In genomic region chr14:62162998-62163589, GRCh38 we compare ENCODE assay signal across 7 cellular contexts.
DNase-seq lines count a peak whose midpoint lies in the region; ATAC-seq and TF ChIP-seq lines count a peak whose summit lies in the region.

No MANE protein-coding gene starts in this region.

- H3F3A ChIP-seq in SU-DHL-6 (ENCODE audit: insufficient read depth), result no peaks in the 10 kb centered on the region

- no peak overlapping the region for H3K9ac ChIP-seq in SU-DHL-6 (ENCODE audit: low read length)

- no peak overlapping the region for H3K4me2 ChIP-seq in SU-DHL-6 (ENCODE audit: low read depth, low read length, poor library complexity, severe bottlenecking)

- no peaks in the 10 kb centered on the region for H3K79me2 ChIP-seq in SU-DHL-6 (ENCODE audit: insufficient read depth, low read length)

- ATAC-seq in GM21423 (IDR thresholded peaks at IDR 0.05; ENCODE audit: unreplicated experiment), result peak; percentile 56
- ATAC-seq in GM19023 (IDR thresholded peaks at IDR 0.05; ENCODE audit: unreplicated experiment), result no peak

- H3K9me2 ChIP-seq in SU-DHL-6 (replicated peaks; ENCODE audit: insufficient read depth, low read length), result no peaks in the 10 kb centered on the region

- no peak overlapping the region for H3K27ac ChIP-seq in SU-DHL-6 (ENCODE audit: low read depth, low read length)

- H3K27me3 ChIP-seq in SU-DHL-6 (ENCODE audit: low read length), result no peaks in the 10 kb centered on the region

- H2AFZ ChIP-seq in SU-DHL-6 (ENCODE audit: low read depth, low read length, severe bottlenecking), result no peak overlapping the region

- H3K9me3 ChIP-seq in SU-DHL-6 (ENCODE audit: insufficient read depth, low read length), result no peaks in the 10 kb centered on the region

- H4K20me1 ChIP-seq in SU-DHL-6 (ENCODE audit: low read depth, low read length), result no peaks in the 10 kb centered on the region

- no peaks in the 10 kb centered on the region for H3K36me3 ChIP-seq in SU-DHL-6 (ENCODE audit: low read length)

- DNase-seq in EH (ENCODE audit: low read depth), result peak; percentile 50
- DNase-seq in MV-4-11 (lab: John Stamatoyannopoulos, UW), result peak; percentile 10
- peak; percentile 11 for DNase-seq in foreskin melanocyte
- DNase-seq in pons (ENCODE audit: low spot score), result peak; percentile 61

- H3K4me3 ChIP-seq in SU-DHL-6 (ENCODE audit: insufficient read depth, low read length, poor library complexity, severe bottlenecking), result no peak overlapping the region

- TF ChIP-seq CTCF in SU-DHL-6 (IDR thresholded peaks at IDR 0.05; ENCODE audit: insufficient read depth, low read length, poor library complexity, severe bottlenecking), result peak; percentile 63

Comparison
In these comparisons a context has a peak if more than half of its experiments do, and no peak if none do; other contexts are left out.
1. DNase-seq: peak in every context shown above with its lines; median percentile 61 in pons; 50 in EH; 11 in foreskin melanocyte; 10 in MV-4-11.